Comparison of ENCODE assay signal across 8 cellular contexts in the genomic region with DNA sequence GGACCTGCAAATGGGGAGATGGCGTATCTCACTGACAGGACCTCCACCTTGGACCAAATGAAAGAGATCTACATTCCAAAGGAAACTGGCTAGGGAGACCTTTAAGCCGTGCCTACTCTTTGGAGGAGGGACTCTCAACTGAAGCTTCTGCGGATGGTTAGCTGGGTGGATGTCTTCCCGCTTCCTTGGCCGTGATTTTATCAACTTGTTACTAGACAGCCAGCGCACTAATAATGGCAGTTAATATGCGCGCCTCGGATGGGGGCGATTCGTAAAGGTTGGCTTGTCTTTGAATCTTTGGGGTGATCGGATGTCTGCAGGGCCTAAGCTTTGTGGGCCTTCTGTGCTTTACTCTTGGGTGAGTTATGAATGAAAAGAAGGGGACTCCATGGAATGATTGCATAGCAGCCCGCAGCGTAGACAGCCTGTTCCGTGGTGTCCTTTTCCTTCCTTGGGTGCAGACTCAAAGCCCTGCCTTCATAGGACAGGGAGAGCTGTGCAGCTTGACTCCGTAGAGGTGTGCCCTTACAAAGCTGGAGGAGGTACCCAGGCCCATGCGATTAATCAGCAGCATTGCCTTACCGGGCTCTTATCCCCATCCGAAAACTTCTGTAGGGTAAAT.
DNase-seq lines count a peak whose midpoint lies in the region; ATAC-seq and TF ChIP-seq lines count a peak whose summit lies in the region.

No MANE protein-coding gene starts in this region.

- no peak for ATAC-seq in central memory CD8-positive, alpha-beta T cell (replicated peaks; ENCODE audit: extremely low read depth, poor library complexity, severe bottlenecking)
- ATAC-seq in GM18502 (IDR thresholded peaks at IDR 0.05; ENCODE audit: poor library complexity, unreplicated experiment) (no peak), GM18909 (IDR thresholded peaks at IDR 0.05; ENCODE audit: poor library complexity, unreplicated experiment) (no peak), HG03571 (IDR thresholded peaks at IDR 0.05; ENCODE audit: unreplicated experiment) (no peak)

- POLR2A ChIA-PET in AG04449 (lab: Yijun Ruan, JAX) = no interaction called here

- H3K36me3 ChIP-seq in muscle layer of duodenum (ENCODE audit: control insufficient read depth in 1 of 2, insufficient read depth in 2 of 2, low read length in 2 of 2) = no peaks in the 10 kb centered on the region

- H3K4me1 ChIP-seq in muscle layer of duodenum (ENCODE audit: control insufficient read depth in 1 of 2, insufficient read depth in 2 of 2, low read length in 2 of 2) = peaks cover 15 to 26% of the 10 kb centered on the region in 2 donors

- H3K9me3 ChIP-seq in muscle layer of duodenum (ENCODE audit: control insufficient read depth in 1 of 2, low read length in 2 of 2) = no peaks in the 10 kb centered on the region

- H3K27ac Mint-ChIP-seq in central memory CD8-positive, alpha-beta T cell (ENCODE audit: low read depth) = no peak overlapping the region

- H3K4me3 Mint-ChIP-seq in central memory CD8-positive, alpha-beta T cell = peak overlapping the region; percentile 70

- H3K36me3 Mint-ChIP-seq in central memory CD8-positive, alpha-beta T cell (ENCODE audit: insufficient read depth) = peaks cover 3% of the 10 kb centered on the region

- no peak overlapping the region for H3K27ac ChIP-seq in muscle layer of duodenum (ENCODE audit: low read length)

- TF ChIP-seq CTCF in AG04449 (IDR thresholded peaks at IDR 0.05; ENCODE audit: insufficient read depth, low read length, missing control alignments) = no peak

- H3K9me3 Mint-ChIP-seq in central memory CD8-positive, alpha-beta T cell = no peaks in the 10 kb centered on the region

- H3K27me3 ChIP-seq in muscle layer of duodenum (ENCODE audit: low read depth, low read length) = no peaks in the 10 kb centered on the region

- H3K27me3 Mint-ChIP-seq in central memory CD8-positive, alpha-beta T cell = no peaks in the 10 kb centered on the region

- H3K4me3 ChIP-seq in AG04449 (ENCODE audit: low read depth, low read length) (peak overlapping the region; percentile 65), muscle layer of duodenum (ENCODE audit: low read depth in 1 of 2, low read length in 2 of 2) (peak overlapping the region; percentile 68 to 71)

- CTCF ChIA-PET in AG04449 (lab: Yijun Ruan, JAX) = interaction anchor here (0.7 to 3.2 kb wide), 5 partner anchors 19 to 156 kb away, joined by 3 to 12 read pairs (median 3); no protein-coding TSS in a partner anchor

- peaks cover 10% of the 10 kb centered on the region for H3K4me1 Mint-ChIP-seq in central memory CD8-positive, alpha-beta T cell

- DNase-seq in AG04449 (ENCODE audit: low read depth, low spot score) = no peak
- DNase-seq in HuH-7.5 (ENCODE audit: low spot score) = peak; percentile 45
- no peak for DNase-seq in central memory CD8-positive, alpha-beta T cell (ENCODE audit: low spot score in 2 of 2)
- no peak for DNase-seq in NCI-H345 (lab: John Stamatoyannopoulos, UW)
